In the genomic region with DNA sequence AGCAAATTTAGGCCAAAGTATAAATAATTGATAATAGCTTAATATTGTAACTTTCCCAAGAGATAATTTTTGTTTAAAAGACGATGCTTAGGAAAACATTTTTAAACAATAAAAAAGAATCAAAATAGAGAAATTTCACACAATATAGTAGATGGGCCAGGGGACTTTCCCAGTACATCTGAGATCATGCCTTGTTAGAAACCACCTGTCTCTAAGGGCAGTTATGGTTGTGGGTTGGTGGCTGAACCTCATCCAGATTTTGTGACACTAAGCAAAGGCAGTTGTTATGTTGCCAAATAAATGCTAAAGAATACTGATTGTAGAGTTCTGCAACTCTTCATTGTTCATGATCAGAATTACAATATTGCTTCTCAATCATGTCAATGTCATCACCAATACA, we compare ENCODE assay signal across 18 cellular contexts.
DNase-seq lines count a peak whose midpoint lies in the region; ATAC-seq, FAIRE-seq and TF ChIP-seq lines count a peak whose summit lies in the region.
"Had no signal": no experiment of that assay in that cellular context is flagged by ENCODE, and none has a peak within 500 bp of the region (broad histone marks: within the 10 kb centered on the region; RNA-seq: fewer than 3 reads in every experiment).

No MANE protein-coding gene starts in this region.

- H3K9me3 ChIP-seq in MM.1S (replicated peaks; ENCODE audit: insufficient read depth, low read length), result no peaks in the 10 kb centered on the region
- no peaks in the 10 kb centered on the region for H3K9me3 ChIP-seq in WERI-Rb-1 (ENCODE audit: severe bottlenecking)
- no peaks in the 10 kb centered on the region for H3K9me3 ChIP-seq in upper lobe of right lung
- H3K9me3 ChIP-seq: testis had no signal

- H3K9me2 ChIP-seq in MM.1S (replicated peaks; ENCODE audit: insufficient read depth, low read length), result no peaks in the 10 kb centered on the region

- no peaks in the 10 kb centered on the region for H3K79me2 ChIP-seq in MM.1S (ENCODE audit: low read length)

- H3K27ac ChIP-seq in MM.1S (ENCODE audit: low read length), result no peak overlapping the region
- H3K27ac ChIP-seq in WERI-Rb-1, result no peak overlapping the region
- H3K27ac ChIP-seq in upper lobe of right lung, result no peak overlapping the region
- H3K27ac ChIP-seq: SK-N-MC, testis had no signal

- H3F3A ChIP-seq in MM.1S (ENCODE audit: insufficient read depth, low read length), result no peaks in the 10 kb centered on the region

- no peak for TF ChIP-seq CTCF in MM.1S (IDR thresholded peaks at IDR 0.05; ENCODE audit: low read length)
- no peak for TF ChIP-seq CTCF in WERI-Rb-1 (IDR thresholded peaks at IDR 0.05; ENCODE audit: low read depth, low read length)
- TF ChIP-seq CTCF in upper lobe of right lung (IDR thresholded peaks at IDR 0.05), result no peak

- DNase-seq in MM.1S, result peak; percentile 36
- no peak for DNase-seq in NCI-H128 (lab: John Stamatoyannopoulos, UW; ENCODE audit: unreplicated experiment)
- no peak for DNase-seq in GM19239 (ENCODE audit: insufficient read length, low spot score)
- no peak for DNase-seq in WERI-Rb-1
- no peak for DNase-seq in upper lobe of right lung
- DNase-seq: activated naive CD4-positive, alpha-beta T cell; Calu3; dermis blood vessel endothelial cell; left colon; naive thymus-derived CD4-positive, alpha-beta T cell; NCI-H1048; NCI-H2227 treated with DMSO at 0.1 percent for 48 hours; testis had no signal

- no peak for FAIRE-seq in GM19239 (lab: Jason Lieb, UNC)

- no peak overlapping the region for H3K4me2 ChIP-seq in MM.1S (ENCODE audit: low read depth, low read length)

- intact Hi-C loops in upper lobe of right lung (cut with DNase I), result no loop called here

- H3K36me3 ChIP-seq in MM.1S (replicated peaks; ENCODE audit: insufficient read depth, low read length), result no peaks in the 10 kb centered on the region
- H3K36me3 ChIP-seq in WERI-Rb-1, result no peaks in the 10 kb centered on the region
- no peaks in the 10 kb centered on the region for H3K36me3 ChIP-seq in upper lobe of right lung

- H4K20me1 ChIP-seq in MM.1S (ENCODE audit: insufficient read depth, low read length), result no peaks in the 10 kb centered on the region

- no peaks in the 10 kb centered on the region for H3K4me1 ChIP-seq in MM.1S (ENCODE audit: low read length)
- no peaks in the 10 kb centered on the region for H3K4me1 ChIP-seq in upper lobe of right lung
- H3K4me1 ChIP-seq: testis had no signal

- H2AFZ ChIP-seq in MM.1S (ENCODE audit: low read length), result no peak overlapping the region

- H3K4me3 ChIP-seq in MM.1S (ENCODE audit: low read length) (no peak overlapping the region), WERI-Rb-1 (ENCODE audit: low read depth, low read length) (no peak overlapping the region), upper lobe of right lung (no peak overlapping the region)
- H3K4me3 ChIP-seq: SK-N-MC, testis had no signal

- H3K27me3 ChIP-seq in MM.1S (replicated peaks; ENCODE audit: insufficient read depth, low read length), result no peaks in the 10 kb centered on the region
- no peaks in the 10 kb centered on the region for H3K27me3 ChIP-seq in WERI-Rb-1 (ENCODE audit: insufficient read depth, low read depth, severe bottlenecking)
- H3K27me3 ChIP-seq in upper lobe of right lung, result no peaks in the 10 kb centered on the region
- H3K27me3 ChIP-seq: testis had no signal

- no peak overlapping the region for H3K9ac ChIP-seq in MM.1S (ENCODE audit: low read length)

- ATAC-seq in GM18499 (IDR thresholded peaks at IDR 0.05; ENCODE audit: insufficient read depth, unreplicated experiment) (peak; percentile 63), GM19397 (IDR thresholded peaks at IDR 0.05; ENCODE audit: unreplicated experiment) (peak; percentile 64), HG02885 (IDR thresholded peaks at IDR 0.05; ENCODE audit: poor library complexity, unreplicated experiment) (peak; percentile 59), upper lobe of right lung (no peak)
- ATAC-seq: esophagus mucosa; left colon; naive thymus-derived CD4-positive, alpha-beta T cell had no signal
